ENCODE assay signal across 9 cellular contexts in genomic region chr17:36933174-36934143, GRCh38. TPM values are rescaled to one million over a fixed set of nuclear protein-coding genes. Genes with fewer than 3 reads are reported as not detected.
DNase-seq lines count a peak whose midpoint lies in the region; ATAC-seq, FAIRE-seq and TF ChIP-seq lines count a peak whose summit lies in the region.
"Had no signal": no experiment of that assay in that cellular context is flagged by ENCODE, and none has a peak within 500 bp of the region (broad histone marks: within the 10 kb centered on the region; RNA-seq: fewer than 3 reads in every experiment).

No MANE protein-coding gene starts in this region.

- DNase-seq in HepG2 (ENCODE audit: low spot score) (no peak), right lobe of liver (no peak), mesenteric fat pad (ENCODE audit: low spot score) (peak; percentile 72), NCI-H2107 (lab: John Stamatoyannopoulos, UW) (no peak), NCI-H510A (lab: John Stamatoyannopoulos, UW) (no peak), OCI-M2 (lab: John Stamatoyannopoulos, UW; ENCODE audit: unreplicated experiment) (no peak)

- TF ChIP-seq CTCF in HepG2 (CRISPR knock-in tag; IDR thresholded peaks at IDR 0.05) (no peak), right lobe of liver (IDR thresholded peaks at IDR 0.05) (no peak), brain (conservative IDR thresholded peaks at IDR 0.05) (no peak)

- H3K27me3 ChIP-seq in HepG2 (ENCODE audit: control insufficient read depth in 1 of 2, insufficient read depth in 2 of 2, low read length in 2 of 2), result peaks cover 47 to 98% of the 10 kb centered on the region in 2 experiments
- peaks cover 20 to 65% of the 10 kb centered on the region in 2 donors for H3K27me3 ChIP-seq in right lobe of liver

- no peaks in the 10 kb centered on the region for H3K36me3 Mint-ChIP-seq in brain

- H3K4me1 ChIP-seq in HepG2 (ENCODE audit: insufficient read depth, low read length) (peaks cover 51% of the 10 kb centered on the region), right lobe of liver (peaks cover 0 to 48% (median 10%) of the 10 kb centered on the region in 4 donors)

- H3K9me3 Mint-ChIP-seq in brain, result peaks cover 0 to 2% (median 0%) of the 10 kb centered on the region in 5 experiments

- peaks cover 16% of the 10 kb centered on the region; the same call in 1 of the 2 replicates for H4K20me1 ChIP-seq in HepG2 (ENCODE audit: insufficient read depth, low read length)

- ATAC-seq in HepG2 (no peak), right lobe of liver (no peak), HG03571 (IDR thresholded peaks at IDR 0.05; ENCODE audit: unreplicated experiment) (no peak)

- 30% methylated on average over 34 of the region's 43 CpGs for WGBS in HepG2 (ENCODE audit: low lambda C conversion rate)
- WGBS in right lobe of liver (ENCODE audit: insufficient coverage, low coverage, low lambda C conversion rate, missing lambda C conversion rate), result 8% methylated on average over 32 of the region's 43 CpGs

- TF ChIP-seq POLR2A in HepG2 (IDR thresholded peaks at IDR 0.05; ENCODE audit: insufficient read depth in 1 of 2, low read depth in 2 of 2, low read length in 2 of 2) (no peak), right lobe of liver (IDR thresholded peaks at IDR 0.05) (no peak)

- H3K27ac Mint-ChIP-seq in brain, result peak overlapping the region in 4 of 5 experiments; percentile 66 to 93 (median 76)

- no peaks in the 10 kb centered on the region for H3K79me2 ChIP-seq in HepG2 (ENCODE audit: insufficient read depth, low read length)

- TF ChIP-seq RAD21 in HepG2 (CRISPR knock-in tag; IDR thresholded peaks at IDR 0.05), result no peak

- no peak overlapping the region for H2AFZ ChIP-seq in HepG2 (ENCODE audit: low read length)

- CTCF ChIA-PET in HepG2 (lab: Yijun Ruan, JAX; ENCODE audit: low intra/inter-chr PET ratio, low total read pairs), result no interaction called here

- H3K36me3 ChIP-seq in HepG2 (replicated peaks in 1 of 2; ENCODE audit: control insufficient read depth in 1 of 2, insufficient read depth in 2 of 2, low read length in 2 of 2), result no peaks in the 10 kb centered on the region
- H3K36me3 ChIP-seq in right lobe of liver, result no peaks in the 10 kb centered on the region
- H3K36me3 ChIP-seq: Peyer's patch had no signal

- TF ChIP-seq EP300 in HepG2 (IDR thresholded peaks at IDR 0.05; ENCODE audit: low read depth in 2 of 2, low read length in 2 of 2) (no peak), HepG2 (CRISPR knock-in tag; IDR thresholded peaks at IDR 0.05; ENCODE audit: borderline replicate concordance) (no peak)

- peaks cover 84% of the 10 kb centered on the region for H3K4me1 Mint-ChIP-seq in brain

- H3K4me3 Mint-ChIP-seq in brain, result peak overlapping the region; percentile 73 to 85 (median 76)

- H3K9ac ChIP-seq in HepG2 (ENCODE audit: insufficient read depth, low read depth, low read length), result no peak overlapping the region

- H3K4me3 ChIP-seq in HepG2 (replicated peaks in 1 of 3; ENCODE audit: insufficient read depth in 1 of 3, low read depth in 2 of 3, low read length in 3 of 3) (no peak overlapping the region), right lobe of liver (no peak overlapping the region)

- FAIRE-seq in HepG2 (lab: Jason Lieb, UNC), result no peak

- no peaks in the 10 kb centered on the region for H3K9me3 ChIP-seq in HepG2 (ENCODE audit: low read length)
- no peaks in the 10 kb centered on the region for H3K9me3 ChIP-seq in right lobe of liver
- H3K9me3 ChIP-seq: Peyer's patch had no signal

- no peak overlapping the region for H3K27ac ChIP-seq in HepG2 (ENCODE audit: extremely low read length, insufficient read depth, low read length)
- H3K27ac ChIP-seq in right lobe of liver, result no peak overlapping the region
- H3K27ac ChIP-seq: Peyer's patch had no signal

- H3K27me3 Mint-ChIP-seq in brain, result peaks cover 100% of the 10 kb centered on the region

- POLR2A ChIA-PET in HepG2 (lab: Yijun Ruan, JAX), result no interaction called here

- intact Hi-C loops in HepG2 (cut with micrococcal nuclease; ENCODE audit: unreplicated experiment) (no loop called here), right lobe of liver (cut with DNase I) (no loop called here)

- H3K4me2 ChIP-seq in HepG2 (ENCODE audit: low read depth, low read length), result 0 out of 2 replicates have a peak overlapping the region, but pooled peaks have one; percentile 66

- in situ Hi-C loops in HepG2 (cut with HindIII; ENCODE audit: extremely low pct_ligation_motif_present, low pct_unique_long_range_greater_than_20kb), result no loop called here

- no TSS peak for BruUV-seq in HepG2 (replicated peaks; lab: Mats Ljungman, UMichigan)

TF ChIP-seq in HepG2, 621 proteins besides CTCF, POLR2A, EP300 and RAD21 (continues in another document):
- no peak for TF ChIP-seq ZFP90 (CRISPR knock-in tag; IDR thresholded peaks at IDR 0.05; ENCODE audit: borderline replicate concordance)
- TF ChIP-seq FOSL2 (CRISPR knock-in tag; IDR thresholded peaks at IDR 0.05), result no peak
- TF ChIP-seq GPN1 (CRISPR knock-in tag; IDR thresholded peaks at IDR 0.05; ENCODE audit: borderline replicate concordance), result no peak
- no peak for TF ChIP-seq ZNF629 (CRISPR knock-in tag; conservative IDR thresholded peaks at IDR 0.05)
- no peak for TF ChIP-seq PLSCR1 (CRISPR knock-in tag; IDR thresholded peaks at IDR 0.05; ENCODE audit: borderline replicate concordance)
- TF ChIP-seq ZNF143 (CRISPR knock-in tag; IDR thresholded peaks at IDR 0.05), result no peak
- TF ChIP-seq ZNF20 (CRISPR knock-in tag; IDR thresholded peaks at IDR 0.05), result no peak
- TF ChIP-seq PAX8 (CRISPR knock-in tag; IDR thresholded peaks at IDR 0.05; ENCODE audit: borderline replicate concordance), result no peak
- no peak for TF ChIP-seq KLF15 (CRISPR knock-in tag; IDR thresholded peaks at IDR 0.05; ENCODE audit: borderline replicate concordance)
- TF ChIP-seq PLRG1 (conservative IDR thresholded peaks at IDR 0.05), result no peak

RNA-seq across cellular contexts. Expression of gene LHX1, which starts 3.8 kb away (rescaled TPM):
- total RNA-seq in HepG2 (2016; rRNA removed; fragmentation: Illumina TruSeq; extraction: Trizol), result not detected in 2 replicates
- not detected in 2 replicates for total RNA-seq in HepG2 (2016; cell fraction: cytosol; rRNA removed; fragmentation: Illumina TruSeq; extraction: Trizol; ENCODE audit: low read depth)
- not detected in 2 replicates for total RNA-seq in HepG2 (2016; cell fraction: insoluble cytoplasmic fraction; rRNA removed; fragmentation: Illumina TruSeq; extraction: Trizol)
- total RNA-seq in HepG2 (2016; cell fraction: membrane; rRNA removed; fragmentation: Illumina TruSeq; extraction: Trizol), result not detected in 2 replicates
- total RNA-seq in HepG2 (2016; cell fraction: nucleus; rRNA removed; fragmentation: Illumina TruSeq; extraction: Trizol), result not detected in 2 replicates
- polyA plus RNA-seq in HepG2 (2011; rRNA removed), result not detected in 2 replicates
- polyA plus RNA-seq in HepG2 (2011; cell fraction: cytosol; rRNA removed), result not detected in 2 replicates
- polyA plus RNA-seq in HepG2 (2011; cell fraction: nucleus; rRNA removed), result not detected in 2 replicates
- polyA plus RNA-seq in HepG2 (2012), result not detected in 2 replicates
- not detected in 2 replicates for polyA plus RNA-seq in HepG2 (2016; cell fraction: cytosol; fragmentation: Illumina TruSeq; extraction: Trizol; ENCODE audit: low read depth)
- not detected in 2 replicates for polyA plus RNA-seq in HepG2 (2016; cell fraction: insoluble cytoplasmic fraction; fragmentation: Illumina TruSeq; extraction: Trizol; ENCODE audit: low read depth)
- polyA plus RNA-seq in HepG2 (2016; cell fraction: membrane; fragmentation: Illumina TruSeq; extraction: Trizol; ENCODE audit: low read depth), result not detected in 2 replicates
- not detected in 2 replicates for polyA plus RNA-seq in HepG2 (2016; cell fraction: nucleus; fragmentation: Illumina TruSeq; extraction: Trizol; ENCODE audit: insufficient read depth, low read depth)
- 0.07 TPM in 1 of 2 replicates, not detected in the other for polyA minus RNA-seq in HepG2 (2011; rRNA and poly(A)+ RNA removed; ENCODE audit: low replicate concordance)
- not detected in 2 replicates for polyA minus RNA-seq in HepG2 (2011; cell fraction: cytosol; rRNA and poly(A)+ RNA removed)
- not detected in 2 replicates for polyA minus RNA-seq in HepG2 (2011; cell fraction: nucleus; rRNA and poly(A)+ RNA removed)
- not detected for total RNA-seq in right lobe of liver
- not detected for polyA plus RNA-seq in brain (ENCODE audit: insufficient read depth, low read depth, low replicate concordance)
- not detected for total RNA-seq in mesenteric fat pad
- total RNA-seq: Peyer's patch had no signal

RNA-seq across cellular contexts. Expression of gene AATF, which starts 15.3 kb away (rescaled TPM):
- total RNA-seq in HepG2 (2016; rRNA removed; fragmentation: Illumina TruSeq; extraction: Trizol) (53.3 and 58.1 TPM in 2 replicates), right lobe of liver (10 to 100 TPM; 13.2 to 19.5 (median 16.7) TPM), mesenteric fat pad (42.3 TPM)
- 22.9 and 24.6 TPM in 2 replicates for total RNA-seq in HepG2 (2016; cell fraction: cytosol; rRNA removed; fragmentation: Illumina TruSeq; extraction: Trizol; ENCODE audit: low read depth)
- total RNA-seq in HepG2 (2016; cell fraction: insoluble cytoplasmic fraction; rRNA removed; fragmentation: Illumina TruSeq; extraction: Trizol), result 54.6 and 57.3 TPM in 2 replicates
- 20.4 and 22.0 TPM in 2 replicates for total RNA-seq in HepG2 (2016; cell fraction: membrane; rRNA removed; fragmentation: Illumina TruSeq; extraction: Trizol)
- total RNA-seq in HepG2 (2016; cell fraction: nucleus; rRNA removed; fragmentation: Illumina TruSeq; extraction: Trizol), result 24.9 and 25.3 TPM in 2 replicates
- polyA plus RNA-seq in HepG2 (2011; rRNA removed) (9.1 and 9.8 TPM in 2 replicates), brain (ENCODE audit: insufficient read depth, low read depth, low replicate concordance) (72.4 TPM)
- polyA plus RNA-seq in HepG2 (2011; cell fraction: cytosol; rRNA removed), result 5.9 and 7.0 TPM in 2 replicates
- polyA plus RNA-seq in HepG2 (2011; cell fraction: nucleus; rRNA removed), result 5.9 and 6.1 TPM in 2 replicates
- polyA plus RNA-seq in HepG2 (2012), result 25.3 and 27.5 TPM in 2 replicates
- polyA plus RNA-seq in HepG2 (2016; cell fraction: cytosol; fragmentation: Illumina TruSeq; extraction: Trizol; ENCODE audit: low read depth), result 10.2 and 11.6 TPM in 2 replicates
- polyA plus RNA-seq in HepG2 (2016; cell fraction: insoluble cytoplasmic fraction; fragmentation: Illumina TruSeq; extraction: Trizol; ENCODE audit: low read depth), result 66.2 and 74.8 TPM in 2 replicates
- polyA plus RNA-seq in HepG2 (2016; cell fraction: membrane; fragmentation: Illumina TruSeq; extraction: Trizol; ENCODE audit: low read depth), result 14.2 and 18.0 TPM in 2 replicates
- polyA plus RNA-seq in HepG2 (2016; cell fraction: nucleus; fragmentation: Illumina TruSeq; extraction: Trizol; ENCODE audit: insufficient read depth, low read depth), result 37.9 and 39.6 TPM in 2 replicates
- 11.9 and 35.7 TPM in 2 replicates for polyA minus RNA-seq in HepG2 (2011; rRNA and poly(A)+ RNA removed; ENCODE audit: low replicate concordance)
- polyA minus RNA-seq in HepG2 (2011; cell fraction: cytosol; rRNA and poly(A)+ RNA removed), result 11.3 and 12.7 TPM in 2 replicates
- polyA minus RNA-seq in HepG2 (2011; cell fraction: nucleus; rRNA and poly(A)+ RNA removed), result 10.6 and 15.5 TPM in 2 replicates
